Comparison of ENCODE assay signal across 25 cellular contexts in the genomic region with DNA sequence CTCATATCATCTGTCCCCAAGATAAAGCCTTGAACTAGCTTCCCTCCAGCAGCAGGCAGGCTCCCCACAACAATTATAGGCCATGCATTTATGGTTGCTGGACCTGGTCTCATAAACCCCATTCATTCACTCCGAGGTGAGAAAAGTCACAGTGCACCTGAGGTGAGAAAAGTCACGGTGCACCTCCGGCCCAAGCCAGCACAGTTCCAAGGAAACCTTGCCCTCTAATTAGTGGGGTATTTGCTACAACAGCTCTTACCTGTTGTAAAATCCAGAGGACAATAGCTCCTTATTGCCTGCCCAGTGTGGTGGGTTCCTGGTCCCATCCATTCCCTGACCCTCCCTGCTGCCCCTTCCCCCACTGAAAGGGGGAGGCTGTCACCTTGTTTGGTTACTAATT.
A peak's percentile ranks its signal among the peaks of the same experiment; 100 is the strongest.
DNase-seq lines count a peak whose midpoint lies in the region; ATAC-seq, FAIRE-seq and TF ChIP-seq lines count a peak whose summit lies in the region.
"Had no signal": no experiment of that assay in that cellular context is flagged by ENCODE, and none has a peak within 500 bp of the region (broad histone marks: within the 10 kb centered on the region; RNA-seq: fewer than 3 reads in every experiment).

No MANE protein-coding gene starts in this region.

- no peaks in the 10 kb centered on the region for H3K9me3 ChIP-seq in CD4-positive, CD25-positive, alpha-beta regulatory T cell (ENCODE audit: control insufficient read depth in 2 of 2, low read length in 2 of 2)
- H3K9me3 ChIP-seq in GM23248 (ENCODE audit: low read depth): no peaks in the 10 kb centered on the region
- H3K9me3 ChIP-seq in astrocyte (ENCODE audit: insufficient read depth, low read depth, low read length): no peaks in the 10 kb centered on the region
- H3K9me3 ChIP-seq in neuronal stem cell (replicated peaks in 1 of 2; ENCODE audit: control insufficient read depth in 2 of 2, insufficient read depth in 1 of 2, low read depth in 1 of 2, low read length in 2 of 2): peaks cover 0 to 3% of the 10 kb centered on the region in 2 donors
- H3K9me3 ChIP-seq in heart right ventricle: no peaks in the 10 kb centered on the region
- H3K9me3 ChIP-seq: esophagus squamous epithelium, gastroesophageal sphincter, SJCRH30 had no signal

- no peak for FAIRE-seq in astrocyte (lab: Jason Lieb, UNC)
- FAIRE-seq: endometrium, RCC 7860 had no signal

- H3K4me2 ChIP-seq in GM23248 (ENCODE audit: unreplicated experiment) (peak overlapping the region; percentile 84), astrocyte (ENCODE audit: low read length) (no peak overlapping the region), neuronal stem cell (ENCODE audit: insufficient read depth, low read length, poor library complexity, severe bottlenecking) (peak overlapping the region; percentile 40)

- H3K9me3 Mint-ChIP-seq in CD4-positive, CD25-positive, alpha-beta regulatory T cell: peaks cover 0 to 2% (median 0%) of the 10 kb centered on the region in 7 donors
- no peaks in the 10 kb centered on the region for H3K9me3 Mint-ChIP-seq in astrocyte (ENCODE audit: unreplicated experiment)
- H3K9me3 Mint-ChIP-seq in activated naive CD8-positive, alpha-beta T cell treated with anti-CD3 and anti-CD28 coated beads, Interleukin-2, amount 50 U/mL, for 24 hours: no peaks in the 10 kb centered on the region
- H3K9me3 Mint-ChIP-seq: activated naive CD4-positive, alpha-beta T cell treated with anti-CD3 and anti-CD28 coated beads, Interleukin-2, amount 10 ng/mL, durations not matched to agents 7 days and 5 days; activated T-helper 1 cell treated with anti-CD3 and anti-CD28 coated beads, Interleukin-12 subunit alpha, Interleukin-12 subunit beta, Interleukin-2, Interleukin-4 antibody, amounts not matched to agents 30 ng/mL and 10 ng/mL and 1 ng/mL, durations not matched to agents 14 hours and 24 hours and 36 hours; dendritic cell treated with granulocyte-macrophage colony-stimulating factor and Interleukin-4, amounts not matched to agents 40 ng/mL and 50 ng/mL, for 4 days; T-cell had no signal

- no peak overlapping the region for H2AK5ac ChIP-seq in neuronal stem cell (ENCODE audit: low read depth, low read length)

- H3K79me2 ChIP-seq in GM23248 (ENCODE audit: insufficient read depth): peaks cover 66% of the 10 kb centered on the region
- H3K79me2 ChIP-seq in astrocyte (ENCODE audit: insufficient read depth, low read length): peaks cover 35% of the 10 kb centered on the region

- H3K9me2 ChIP-seq in GM23248 (ENCODE audit: insufficient read depth): no peaks in the 10 kb centered on the region

- in situ Hi-C loops in GM23248 (cut with MboI): no loop called here

- peaks cover 28% of the 10 kb centered on the region for H3K4me1 ChIP-seq in CD4-positive, CD25-positive, alpha-beta regulatory T cell (ENCODE audit: control insufficient read depth, insufficient read depth, low read length, poor library complexity, severe bottlenecking)
- peaks cover 37% of the 10 kb centered on the region for H3K4me1 ChIP-seq in GM23248 (ENCODE audit: insufficient read depth)
- peaks cover 38% of the 10 kb centered on the region for H3K4me1 ChIP-seq in astrocyte (ENCODE audit: insufficient read depth, low read length)
- peaks cover under 1 to 30% of the 10 kb centered on the region in 2 donors for H3K4me1 ChIP-seq in neuronal stem cell (ENCODE audit: control insufficient read depth in 2 of 2, insufficient read depth in 1 of 2, low read depth in 1 of 2, low read length in 2 of 2)
- H3K4me1 ChIP-seq in heart right ventricle: peaks cover 0 to 22% (median 5%) of the 10 kb centered on the region in 9 donors
- H3K4me1 ChIP-seq: SJCRH30 had no signal

- no peak overlapping the region for H3K27ac ChIP-seq in CD4-positive, CD25-positive, alpha-beta regulatory T cell (ENCODE audit: insufficient read depth, low read length, poor library complexity, severe bottlenecking)
- H3K27ac ChIP-seq in GM23248: peak overlapping the region; percentile 82
- H3K27ac ChIP-seq in astrocyte (ENCODE audit: low read depth, low read length): no peak overlapping the region
- H3K27ac ChIP-seq in neuronal stem cell (replicated peaks; ENCODE audit: low read length): no peak overlapping the region
- H3K27ac ChIP-seq in heart right ventricle: no peak overlapping the region
- H3K27ac ChIP-seq: BLaER1 treated with 17β-estradiol and CSF1 and Interleukin-3, amounts not matched to agents 10 nM and 100 nM; esophagus squamous epithelium; gastroesophageal sphincter; SJCRH30 had no signal

- H2BK120ac ChIP-seq in neuronal stem cell (ENCODE audit: low read depth, low read length): no peak overlapping the region

- peaks cover 39% of the 10 kb centered on the region for H3F3A ChIP-seq in GM23248 (ENCODE audit: insufficient read depth)

- no peak overlapping the region for H3K23ac ChIP-seq in neuronal stem cell (ENCODE audit: low read depth, low read length, poor library complexity)

- H3K79me1 ChIP-seq in neuronal stem cell (ENCODE audit: low read depth, low read length): peaks cover 5% of the 10 kb centered on the region

- H4K8ac ChIP-seq in neuronal stem cell (ENCODE audit: low read depth, low read length): no peak overlapping the region

- H3K9ac ChIP-seq in GM23248 (peak overlapping the region; percentile 81), astrocyte (ENCODE audit: low read length) (no peak overlapping the region), neuronal stem cell (ENCODE audit: low read depth, low read length, poor library complexity) (no peak overlapping the region)
- H3K9ac ChIP-seq: BLaER1 treated with 17β-estradiol and CSF1 and Interleukin-3, amounts not matched to agents 10 nM and 100 nM had no signal

- H3K18ac ChIP-seq in neuronal stem cell (ENCODE audit: low read length): no peak overlapping the region

- H3K4me3 Mint-ChIP-seq in CD4-positive, CD25-positive, alpha-beta regulatory T cell: peak overlapping the region in 3 of 4 donors; percentile 18 to 86 (median 39)
- peak overlapping the region; percentile 4 for H3K4me3 Mint-ChIP-seq in astrocyte (ENCODE audit: unreplicated experiment)
- no peak overlapping the region for H3K4me3 Mint-ChIP-seq in activated naive CD8-positive, alpha-beta T cell treated with anti-CD3 and anti-CD28 coated beads, Interleukin-2, amount 50 U/mL, for 24 hours

- DNase-seq in CD4-positive, CD25-positive, alpha-beta regulatory T cell: no peak
- DNase-seq in GM23248: no peak
- no peak for DNase-seq in astrocyte (ENCODE audit: low read depth)
- DNase-seq in neuronal stem cell (ENCODE audit: low spot score): no peak
- no peak for DNase-seq in effector CD4-positive, alpha-beta T cell
- DNase-seq in activated naive CD8-positive, alpha-beta T cell treated with anti-CD3 and anti-CD28 coated beads, Interleukin-2, amount 50 U/mL, for 24 hours: no peak
- no peak for DNase-seq in activated CD4-positive, alpha-beta T cell treated with anti-CD3 and anti-CD28 coated beads for 1 hour
- DNase-seq in heart right ventricle: no peak
- DNase-seq: activated CD4-positive, alpha-beta T cell treated with anti-CD3 and anti-CD28 coated beads, Interleukin-2, amount 50 U/mL, for 4 hours; activated CD4-positive, CD25-positive, alpha-beta regulatory T cell; activated naive CD4-positive, alpha-beta T cell treated with anti-CD3 and anti-CD28 coated beads, Interleukin-2, amount 10 ng/mL, durations not matched to agents 7 days and 5 days; esophagus squamous epithelium; hippocampal formation; left colon; NCI-H1105 treated with DMSO at 0.1 percent for 48 hours; NCI-H1930; SJCRH30; T-cell; trophoblast cell had no signal

- H4K20me1 ChIP-seq in GM23248 (ENCODE audit: insufficient read depth) (no peaks in the 10 kb centered on the region; the same call in 1 of the 2 replicates), astrocyte (ENCODE audit: insufficient read depth, low read length) (peaks cover 26% of the 10 kb centered on the region)

- H3K4me3 ChIP-seq in CD4-positive, CD25-positive, alpha-beta regulatory T cell (ENCODE audit: low read depth, low read length): no peak overlapping the region
- H3K4me3 ChIP-seq in GM23248 (peak overlapping the region; percentile 72; the same call in 1 of the 2 replicates), astrocyte (ENCODE audit: insufficient read depth, low read depth, low read length) (no peak overlapping the region), neuronal stem cell (ENCODE audit: low read length in 2 of 2) (no peak overlapping the region), heart right ventricle (no peak overlapping the region)

- H4K91ac ChIP-seq in neuronal stem cell (ENCODE audit: low read depth, low read length, poor library complexity): no peak overlapping the region

- TF ChIP-seq CTCF in astrocyte (IDR thresholded peaks at IDR 0.05; ENCODE audit: insufficient read depth, low read depth, low read length) (no peak), heart right ventricle (IDR thresholded peaks at IDR 0.05) (no peak)

- no peak overlapping the region for H3K14ac ChIP-seq in neuronal stem cell (ENCODE audit: low read length)

- H3K36me3 Mint-ChIP-seq in CD4-positive, CD25-positive, alpha-beta regulatory T cell: no peaks in the 10 kb centered on the region
- H3K36me3 Mint-ChIP-seq in astrocyte (ENCODE audit: low read depth, unreplicated experiment): peaks cover 9% of the 10 kb centered on the region
- no peaks in the 10 kb centered on the region for H3K36me3 Mint-ChIP-seq in activated naive CD8-positive, alpha-beta T cell treated with anti-CD3 and anti-CD28 coated beads, Interleukin-2, amount 50 U/mL, for 24 hours (ENCODE audit: low read depth)
- H3K36me3 Mint-ChIP-seq: activated naive CD4-positive, alpha-beta T cell treated with anti-CD3 and anti-CD28 coated beads, Interleukin-2, amount 10 ng/mL, durations not matched to agents 7 days and 5 days; T-cell had no signal

- H3K27me3 Mint-ChIP-seq in CD4-positive, CD25-positive, alpha-beta regulatory T cell: peaks cover 76% of the 10 kb centered on the region
- no peaks in the 10 kb centered on the region for H3K27me3 Mint-ChIP-seq in astrocyte (ENCODE audit: low read depth, unreplicated experiment)
- H3K27me3 Mint-ChIP-seq in activated naive CD8-positive, alpha-beta T cell treated with anti-CD3 and anti-CD28 coated beads, Interleukin-2, amount 50 U/mL, for 24 hours: peaks cover 79% of the 10 kb centered on the region

- no peak overlapping the region for H2BK15ac ChIP-seq in neuronal stem cell (ENCODE audit: low read length)

- peaks cover 13 to 31% (median 16%) of the 10 kb centered on the region in 4 donors for H3K4me1 Mint-ChIP-seq in CD4-positive, CD25-positive, alpha-beta regulatory T cell
- peaks cover 56% of the 10 kb centered on the region for H3K4me1 Mint-ChIP-seq in astrocyte (ENCODE audit: low read depth, unreplicated experiment)
- H3K4me1 Mint-ChIP-seq in activated naive CD8-positive, alpha-beta T cell treated with anti-CD3 and anti-CD28 coated beads, Interleukin-2, amount 50 U/mL, for 24 hours: peaks cover 25% of the 10 kb centered on the region

- no peak overlapping the region for H2BK5ac ChIP-seq in neuronal stem cell (ENCODE audit: low read length)

- no peak for ATAC-seq in CD4-positive, CD25-positive, alpha-beta regulatory T cell (ENCODE audit: low read depth in 2 of 2)
- no peak for ATAC-seq in activated naive CD8-positive, alpha-beta T cell treated with anti-CD3 and anti-CD28 coated beads, Interleukin-2, amount 50 U/mL, for 24 hours
- ATAC-seq in heart right ventricle: no peak
- ATAC-seq: gastroesophageal sphincter, left colon, T-cell had no signal

- intact Hi-C loops in heart right ventricle (cut with DNase I): no loop called here

- no peak overlapping the region for H3K27ac Mint-ChIP-seq in CD4-positive, CD25-positive, alpha-beta regulatory T cell
- H3K27ac Mint-ChIP-seq in astrocyte (ENCODE audit: unreplicated experiment): peak overlapping the region; percentile 20
- H3K27ac Mint-ChIP-seq in activated naive CD8-positive, alpha-beta T cell treated with anti-CD3 and anti-CD28 coated beads, Interleukin-2, amount 50 U/mL, for 24 hours: no peak overlapping the region
- H3K27ac Mint-ChIP-seq: activated naive CD4-positive, alpha-beta T cell treated with anti-CD3 and anti-CD28 coated beads, Interleukin-2, amount 10 ng/mL, durations not matched to agents 7 days and 5 days; activated T-helper 1 cell treated with anti-CD3 and anti-CD28 coated beads, Interleukin-12 subunit alpha, Interleukin-12 subunit beta, Interleukin-2, Interleukin-4 antibody, amounts not matched to agents 30 ng/mL and 10 ng/mL and 1 ng/mL, durations not matched to agents 14 hours and 24 hours and 36 hours; dendritic cell treated with granulocyte-macrophage colony-stimulating factor and Interleukin-4, amounts not matched to agents 40 ng/mL and 50 ng/mL, for 4 days had no signal

- H2AFZ ChIP-seq in GM23248 (no peak overlapping the region), astrocyte (ENCODE audit: low read depth, low read length) (no peak overlapping the region), neuronal stem cell (ENCODE audit: low read length) (no peak overlapping the region)

- H3K4ac ChIP-seq in neuronal stem cell (ENCODE audit: low read length): no peak overlapping the region

- WGBS in GM23248 (ENCODE audit: low coverage in 1 of 2, low lambda C conversion rate in 2 of 2, missing lambda C conversion rate in 2 of 2), 2 experiments: 97 to 100% methylated on average over 3 of the region's 3 CpGs
- no CpG with 5 or more reads among the region's 3 CpGs for WGBS in neuronal stem cell (ENCODE audit: extremely low coverage in 2 of 2, insufficient read length in 2 of 2, insufficient replicate concordance in 1 of 2), 2 donors
- WGBS in heart right ventricle, 2 donors: 97 to 100% methylated on average over 3 of the region's 3 CpGs

- H3K27me3 ChIP-seq in CD4-positive, CD25-positive, alpha-beta regulatory T cell (ENCODE audit: control insufficient read depth, insufficient read depth, low read length): peaks cover 27% of the 10 kb centered on the region
- no peaks in the 10 kb centered on the region for H3K27me3 ChIP-seq in GM23248 (replicated peaks; ENCODE audit: insufficient read depth)
- H3K27me3 ChIP-seq in astrocyte (ENCODE audit: insufficient read depth, low read length): peaks cover under 1% of the 10 kb centered on the region
- H3K27me3 ChIP-seq in neuronal stem cell (ENCODE audit: control insufficient read depth in 3 of 3, insufficient read depth in 3 of 3, low read depth in 1 of 3, low read length in 3 of 3): peaks cover 0 to 79% (median 0%) of the 10 kb centered on the region in 3 experiments
- peaks cover 9 to 85% (median 52%) of the 10 kb centered on the region in 7 donors for H3K27me3 ChIP-seq in heart right ventricle

- no peaks in the 10 kb centered on the region for H3K36me3 ChIP-seq in CD4-positive, CD25-positive, alpha-beta regulatory T cell (ENCODE audit: control insufficient read depth, insufficient read depth, low read length)
- H3K36me3 ChIP-seq in GM23248 (ENCODE audit: low read depth) (no peaks in the 10 kb centered on the region), astrocyte (ENCODE audit: insufficient read depth, low read length) (no peaks in the 10 kb centered on the region), neuronal stem cell (replicated peaks in 1 of 2; ENCODE audit: control insufficient read depth in 2 of 2, insufficient read depth in 2 of 2, low read length in 2 of 2) (no peaks in the 10 kb centered on the region), heart right ventricle (no peaks in the 10 kb centered on the region)
- H3K36me3 ChIP-seq: BLaER1 treated with 17β-estradiol and CSF1 and Interleukin-3, amounts not matched to agents 10 nM and 100 nM; esophagus squamous epithelium; gastroesophageal sphincter; SJCRH30 had no signal

- H2BK12ac ChIP-seq in neuronal stem cell (ENCODE audit: low read length): no peak overlapping the region
